In genomic region chr14:68924392-68925158, GRCh38 we compare ENCODE assay signal across 15 cellular contexts. TPM values are rescaled to one million over a fixed set of nuclear protein-coding genes. Genes with fewer than 3 reads are reported as not detected.
DNase-seq lines count a peak whose midpoint lies in the region; ATAC-seq, FAIRE-seq and TF ChIP-seq lines count a peak whose summit lies in the region.
"Had no signal": no experiment of that assay in that cellular context is flagged by ENCODE, and none has a peak within 500 bp of the region (broad histone marks: within the 10 kb centered on the region; RNA-seq: fewer than 3 reads in every experiment).

No MANE protein-coding gene starts in this region.

- H3K9ac ChIP-seq in mammary epithelial cell (ENCODE audit: insufficient read depth, low read length): no peak overlapping the region
- H3K9ac ChIP-seq in HepG2 (ENCODE audit: insufficient read depth, low read depth, low read length): peak overlapping the region; percentile 58

- dilution Hi-C loops in mammary epithelial cell (cut with HindIII; ENCODE audit: low sequenced_read_pairs): loop anchor here (5.0 kb wide), 1 partner anchor 83 kb away; no protein-coding TSS in a partner anchor

- TF ChIP-seq CTCF in mammary epithelial cell (conservative IDR thresholded peaks at IDR 0.05 in 1 of 2, IDR thresholded peaks at IDR 0.05 in 1 of 2; ENCODE audit: extremely low read depth in 1 of 2, insufficient read depth in 1 of 2, low read depth in 1 of 2, low read length in 2 of 2): no peak
- TF ChIP-seq CTCF in HepG2 (CRISPR knock-in tag; IDR thresholded peaks at IDR 0.05): no peak
- TF ChIP-seq CTCF in type B pancreatic cell (conservative IDR thresholded peaks at IDR 0.05): no peak

- in situ Hi-C loops in mammary epithelial cell (cut with MboI; ENCODE audit: low sequenced_read_pairs in 2 of 2) (loop anchor here in 1 of 2 donors (25.0 kb wide), 1 partner anchor 163 kb away; no protein-coding TSS in a partner anchor), HepG2 (cut with HindIII; ENCODE audit: extremely low pct_ligation_motif_present, low pct_unique_long_range_greater_than_20kb) (no loop called here)

- peaks cover 41% of the 10 kb centered on the region for H4K20me1 ChIP-seq in mammary epithelial cell (ENCODE audit: insufficient read depth, low read length)
- peaks cover 28% of the 10 kb centered on the region for H4K20me1 ChIP-seq in HepG2 (ENCODE audit: insufficient read depth, low read length)

- 47% methylated on average over 8 of the region's 9 CpGs for WGBS in mammary epithelial cell (ENCODE audit: low coverage, missing lambda C conversion rate)
- WGBS in HepG2 (ENCODE audit: low lambda C conversion rate): 77% methylated on average over 8 of the region's 9 CpGs

- H3K4me3 ChIP-seq in mammary epithelial cell (replicated peaks in 1 of 3; ENCODE audit: insufficient read depth in 1 of 3, low read depth in 2 of 3, low read length in 3 of 3) (no peak overlapping the region), HepG2 (replicated peaks in 1 of 3; ENCODE audit: insufficient read depth in 1 of 3, low read depth in 2 of 3, low read length in 3 of 3) (no peak overlapping the region)

- H3K4me3 Mint-ChIP-seq in activated CD4-positive, alpha-beta T cell treated with anti-CD3 and anti-CD28 coated beads for 36 hours: no peak overlapping the region
- H3K4me3 Mint-ChIP-seq in type B pancreatic cell: no peak overlapping the region

- peaks cover 37% of the 10 kb centered on the region for H3K4me1 Mint-ChIP-seq in activated CD4-positive, alpha-beta T cell treated with anti-CD3 and anti-CD28 coated beads for 36 hours
- H3K4me1 Mint-ChIP-seq in type B pancreatic cell (ENCODE audit: unreplicated experiment): peaks cover 41% of the 10 kb centered on the region

- ATAC-seq in activated CD4-positive, alpha-beta T cell treated with anti-CD3 and anti-CD28 coated beads for 36 hours: peak; percentile 38
- peak; percentile 79 for ATAC-seq in HepG2

- peaks cover 31% of the 10 kb centered on the region for H3K36me3 ChIP-seq in mammary epithelial cell (ENCODE audit: insufficient read depth, low read length)
- H3K36me3 ChIP-seq in HepG2 (replicated peaks in 1 of 2; ENCODE audit: control insufficient read depth in 1 of 2, insufficient read depth in 2 of 2, low read length in 2 of 2): peaks cover 46 to 72% of the 10 kb centered on the region in 2 experiments

- H3K4me1 ChIP-seq in mammary epithelial cell (ENCODE audit: insufficient read depth, low read length): peaks cover 37% of the 10 kb centered on the region
- H3K4me1 ChIP-seq in HepG2 (ENCODE audit: insufficient read depth, low read length): peaks cover 65% of the 10 kb centered on the region

- CTCF ChIA-PET in activated CD4-positive, alpha-beta T cell treated with anti-CD3 and anti-CD28 coated beads for 36 hours (lab: Charles Lee): interaction anchor here (0.5 to 3.2 kb wide), 9 partner anchors 8 to 105 kb away, joined by 3 to 11 read pairs (median 3); no protein-coding TSS in a partner anchor
- CTCF ChIA-PET in mammary epithelial cell (lab: Charles Lee; ENCODE audit: low non-redundant PET) (no interaction called here), HepG2 (lab: Yijun Ruan, JAX; ENCODE audit: low intra/inter-chr PET ratio, low total read pairs) (interaction anchor here (1.1 kb wide), 1 partner anchor 13 kb away, joined by 3 read pairs; no protein-coding TSS in a partner anchor)

- H3K4me2 ChIP-seq in mammary epithelial cell (ENCODE audit: insufficient read depth, low read depth, low read length) (no peak overlapping the region), HepG2 (ENCODE audit: low read depth, low read length) (peak overlapping the region; percentile 21)

- intact Hi-C loops in activated CD4-positive, alpha-beta T cell treated with anti-CD3 and anti-CD28 coated beads for 36 hours (cut with DNase I, micrococcal nuclease): no loop called here
- intact Hi-C loops in mammary epithelial cell (cut with micrococcal nuclease) (loop anchor here (1.0 to 5.0 kb wide), 2 partner anchors 17 to 118 kb away; no protein-coding TSS in a partner anchor), HepG2 (cut with micrococcal nuclease; ENCODE audit: unreplicated experiment) (no loop called here)

- H3K27me3 Mint-ChIP-seq in activated CD4-positive, alpha-beta T cell treated with anti-CD3 and anti-CD28 coated beads for 36 hours: no peaks in the 10 kb centered on the region
- no peaks in the 10 kb centered on the region for H3K27me3 Mint-ChIP-seq in type B pancreatic cell

- POLR2A ChIA-PET in activated CD4-positive, alpha-beta T cell treated with anti-CD3 and anti-CD28 coated beads for 36 hours (lab: Charles Lee): no interaction called here
- POLR2A ChIA-PET in HepG2 (lab: Yijun Ruan, JAX): interaction anchor here (0.9 to 1.5 kb wide), 5 partner anchors 15 to 53 kb away, joined by 3 to 11 read pairs (median 3); no protein-coding TSS in a partner anchor

- BruUV-seq in mammary epithelial cell (replicated peaks; lab: Mats Ljungman, UMichigan) (TSS peak; percentile 7), HepG2 (replicated peaks; lab: Mats Ljungman, UMichigan) (no TSS peak)

- H2AFZ ChIP-seq in mammary epithelial cell (ENCODE audit: low read depth, low read length): no peak overlapping the region
- no peak overlapping the region for H2AFZ ChIP-seq in HepG2 (ENCODE audit: low read length)

- TF ChIP-seq RAD21 in HepG2 (CRISPR knock-in tag; IDR thresholded peaks at IDR 0.05): no peak

- H3K79me2 ChIP-seq in mammary epithelial cell (ENCODE audit: insufficient read depth, low read length) (peaks cover 100% of the 10 kb centered on the region), HepG2 (ENCODE audit: insufficient read depth, low read length) (peaks cover 64% of the 10 kb centered on the region)

- peak; percentile 18 for FAIRE-seq in HepG2 (lab: Jason Lieb, UNC)
- FAIRE-seq: RCC 7860 had no signal

- H3K9me3 Mint-ChIP-seq in activated CD4-positive, alpha-beta T cell treated with anti-CD3 and anti-CD28 coated beads for 36 hours (ENCODE audit: low read depth): peaks cover 12% of the 10 kb centered on the region
- peaks cover 4% of the 10 kb centered on the region for H3K9me3 Mint-ChIP-seq in type B pancreatic cell

- H3K27ac ChIP-seq in mammary epithelial cell (ENCODE audit: insufficient read depth, low read depth, low read length) (no peak overlapping the region), HepG2 (ENCODE audit: extremely low read length, insufficient read depth, low read length) (peak overlapping the region; percentile 66)

- TF ChIP-seq POLR2A in HepG2 (IDR thresholded peaks at IDR 0.05; ENCODE audit: insufficient read depth in 1 of 2, low read depth in 2 of 2, low read length in 2 of 2): no peak

- TF ChIP-seq EP300 in HepG2 (IDR thresholded peaks at IDR 0.05; ENCODE audit: low read depth in 2 of 2, low read length in 2 of 2): no peak
- TF ChIP-seq EP300 in HepG2 (CRISPR knock-in tag; IDR thresholded peaks at IDR 0.05; ENCODE audit: borderline replicate concordance): no peak

- peaks cover 28% of the 10 kb centered on the region for H3K36me3 Mint-ChIP-seq in activated CD4-positive, alpha-beta T cell treated with anti-CD3 and anti-CD28 coated beads for 36 hours (ENCODE audit: low read depth)
- peaks cover 44% of the 10 kb centered on the region for H3K36me3 Mint-ChIP-seq in type B pancreatic cell

- H3K9me3 ChIP-seq in mammary epithelial cell (replicated peaks; ENCODE audit: insufficient read depth, low read length): no peaks in the 10 kb centered on the region
- H3K9me3 ChIP-seq in HepG2 (ENCODE audit: low read length): peaks cover 12% of the 10 kb centered on the region

- H3K27me3 ChIP-seq in mammary epithelial cell (ENCODE audit: insufficient read depth, low read length) (no peaks in the 10 kb centered on the region), HepG2 (ENCODE audit: control insufficient read depth in 1 of 2, insufficient read depth in 2 of 2, low read length in 2 of 2) (no peaks in the 10 kb centered on the region)

- DNase-seq in activated CD4-positive, alpha-beta T cell treated with anti-CD3 and anti-CD28 coated beads for 36 hours: no peak
- no peak for DNase-seq in activated CD4-positive, alpha-beta T cell treated with anti-CD3 and anti-CD28 coated beads, Interleukin-2, amount 50 U/mL, for 1 hour
- DNase-seq in mammary epithelial cell (no peak), HepG2 (ENCODE audit: low spot score) (peak; percentile 80), type B pancreatic cell (ENCODE audit: extremely low spot score, unreplicated experiment) (no peak), GOT3 (lab: John Stamatoyannopoulos, UW) (no peak), DMS 273 treated with DMSO at 0.1 percent for 48 hours (lab: John Stamatoyannopoulos, UW) (no peak), NCI-H1105 (lab: John Stamatoyannopoulos, UW) (no peak)
- DNase-seq: 8988T; activated CD4-positive, alpha-beta T cell treated with anti-CD3 and anti-CD28 coated beads, Interleukin-2, amount 50 U/mL, for 4 hours; central memory CD4-positive, alpha-beta T cell; hippocampal formation; NCI-H1417 treated with DMSO at 0.1 percent for 48 hours; occipital lobe had no signal

- peak overlapping the region; percentile 69 for H3K27ac Mint-ChIP-seq in activated CD4-positive, alpha-beta T cell treated with anti-CD3 and anti-CD28 coated beads for 36 hours
- H3K27ac Mint-ChIP-seq in type B pancreatic cell: peak overlapping the region; percentile 26

RNA-seq across cellular contexts. Expression of gene ACTN1, which starts 54.5 kb away (rescaled TPM):
- total RNA-seq in activated CD4-positive, alpha-beta T cell treated with anti-CD3 and anti-CD28 coated beads for 36 hours: 100 to 1,000 TPM in 1 of 2 experiments, 10 to 100 TPM in 1; 92.8 to 146 TPM
- 1,000 to 10,000 TPM in 1 of 2 donors, 100 to 1,000 TPM in 1; 841 to 1,322 TPM for total RNA-seq in mammary epithelial cell
- polyA plus RNA-seq in mammary epithelial cell: 813 TPM
- 1,325 TPM for polyA minus RNA-seq in mammary epithelial cell
- total RNA-seq in HepG2 (2016; rRNA removed; fragmentation: Illumina TruSeq; extraction: Trizol): 58.6 and 62.4 TPM in 2 replicates
- total RNA-seq in HepG2 (2016; cell fraction: cytosol; rRNA removed; fragmentation: Illumina TruSeq; extraction: Trizol; ENCODE audit: low read depth): 9.6 and 10.7 TPM in 2 replicates
- 55.0 and 63.6 TPM in 2 replicates for total RNA-seq in HepG2 (2016; cell fraction: insoluble cytoplasmic fraction; rRNA removed; fragmentation: Illumina TruSeq; extraction: Trizol)
- 25.2 and 28.3 TPM in 2 replicates for total RNA-seq in HepG2 (2016; cell fraction: membrane; rRNA removed; fragmentation: Illumina TruSeq; extraction: Trizol)
- total RNA-seq in HepG2 (2016; cell fraction: nucleus; rRNA removed; fragmentation: Illumina TruSeq; extraction: Trizol): 62.9 and 75.6 TPM in 2 replicates
- polyA plus RNA-seq in HepG2 (2011; rRNA removed): 152 and 162 TPM in 2 replicates
- 97.7 and 136 TPM in 2 replicates for polyA plus RNA-seq in HepG2 (2011; cell fraction: cytosol; rRNA removed)
- 162 and 195 TPM in 2 replicates for polyA plus RNA-seq in HepG2 (2011; cell fraction: nucleus; rRNA removed)
- polyA plus RNA-seq in HepG2 (2012): 109 and 118 TPM in 2 replicates
- polyA plus RNA-seq in HepG2 (2016; cell fraction: cytosol; fragmentation: Illumina TruSeq; extraction: Trizol; ENCODE audit: low read depth): 8.0 and 10.4 TPM in 2 replicates
- 67.9 and 88.1 TPM in 2 replicates for polyA plus RNA-seq in HepG2 (2016; cell fraction: insoluble cytoplasmic fraction; fragmentation: Illumina TruSeq; extraction: Trizol; ENCODE audit: low read depth)
- polyA plus RNA-seq in HepG2 (2016; cell fraction: membrane; fragmentation: Illumina TruSeq; extraction: Trizol; ENCODE audit: low read depth): 15.3 and 18.8 TPM in 2 replicates
- 91.6 and 93.8 TPM in 2 replicates for polyA plus RNA-seq in HepG2 (2016; cell fraction: nucleus; fragmentation: Illumina TruSeq; extraction: Trizol; ENCODE audit: insufficient read depth, low read depth)
- polyA minus RNA-seq in HepG2 (2011; rRNA and poly(A)+ RNA removed; ENCODE audit: low replicate concordance): 144 and 214 TPM in 2 replicates
- 167 and 168 TPM in 2 replicates for polyA minus RNA-seq in HepG2 (2011; cell fraction: cytosol; rRNA and poly(A)+ RNA removed)
- polyA minus RNA-seq in HepG2 (2011; cell fraction: nucleus; rRNA and poly(A)+ RNA removed): 119 and 126 TPM in 2 replicates
- 128 and 176 TPM in 2 replicates for total RNA-seq in type B pancreatic cell (ENCODE audit: low replicate concordance)
